1 cellular context compared by ENCODE assay signal in genomic region chr5:140548300-140548688, GRCh38.
TF ChIP-seq lines count a peak whose summit lies in the region.

No MANE protein-coding gene starts in this region.

TF ChIP-seq in HCT116, 20 proteins besides CTCF, POLR2A, EP300 and RAD21:
- no peak for TF ChIP-seq ZBTB33 (IDR thresholded peaks at IDR 0.05; ENCODE audit: extremely low read depth, insufficient replicate concordance, low read length)
- TF ChIP-seq SIN3A (IDR thresholded peaks at IDR 0.05; ENCODE audit: low read depth), result no peak
- TF ChIP-seq EGR1 (IDR thresholded peaks at IDR 0.05; ENCODE audit: low read depth), result no peak
- no peak for TF ChIP-seq CBX3 (IDR thresholded peaks at IDR 0.05; ENCODE audit: low read depth)
- no peak for TF ChIP-seq FOSL1 (IDR thresholded peaks at IDR 0.05; ENCODE audit: low read depth)
- no peak for TF ChIP-seq MAX (IDR thresholded peaks at IDR 0.05)
- TF ChIP-seq YY1 (IDR thresholded peaks at IDR 0.05; ENCODE audit: extremely low read depth, insufficient replicate concordance, low read depth, low read length), result no peak
- TF ChIP-seq ELF1 (IDR thresholded peaks at IDR 0.05; ENCODE audit: borderline replicate concordance, low read depth), result no peak
- no peak for TF ChIP-seq ZFX (IDR thresholded peaks at IDR 0.05)
- no peak for TF ChIP-seq ZNF274 (IDR thresholded peaks at IDR 0.05; ENCODE audit: low read depth, low read length)
- no peak for TF ChIP-seq TCF7L2 (IDR thresholded peaks at IDR 0.05; ENCODE audit: borderline replicate concordance, extremely low read depth, insufficient read depth, insufficient read length)
- TF ChIP-seq SRF (IDR thresholded peaks at IDR 0.05; ENCODE audit: low read depth), result no peak
- TF ChIP-seq REST (IDR thresholded peaks at IDR 0.05; ENCODE audit: low read depth), result no peak
- TF ChIP-seq EZH2 (IDR thresholded peaks at IDR 0.05), result no peak
- TF ChIP-seq CEBPB (IDR thresholded peaks at IDR 0.05; ENCODE audit: low read depth), result no peak
TF ChIP-seq in HCT116: peak in this region for 0.
